21 cellular contexts compared by ENCODE assay signal in genomic region chr5:74141053-74141452, GRCh38.
A peak's percentile ranks its signal among the peaks of the same experiment; 100 is the strongest.
DNase-seq lines count a peak whose midpoint lies in the region; ATAC-seq and TF ChIP-seq lines count a peak whose summit lies in the region.
"Had no signal": no experiment of that assay in that cellular context is flagged by ENCODE, and none has a peak within 500 bp of the region (broad histone marks: within the 10 kb centered on the region; RNA-seq: fewer than 3 reads in every experiment).

No MANE protein-coding gene starts in this region.

- H3K27me3 ChIP-seq in RWPE2 (ENCODE audit: insufficient read depth, poor library complexity, severe bottlenecking) (no peaks in the 10 kb centered on the region), upper lobe of right lung (no peaks in the 10 kb centered on the region)
- H3K27me3 ChIP-seq: ascending aorta, esophagus muscularis mucosa, hepatocyte, sigmoid colon, testis had no signal

- intact Hi-C loops in upper lobe of right lung (cut with DNase I), result no loop called here

- no peaks in the 10 kb centered on the region for H3K36me3 ChIP-seq in RWPE2 (ENCODE audit: low read depth)
- no peaks in the 10 kb centered on the region for H3K36me3 ChIP-seq in upper lobe of right lung
- H3K36me3 ChIP-seq: ascending aorta, esophagus muscularis mucosa, sigmoid colon, WERI-Rb-1 had no signal

- H3K4me1 ChIP-seq in RWPE2 (ENCODE audit: insufficient read depth, poor library complexity, severe bottlenecking), result no peaks in the 10 kb centered on the region
- H3K4me1 ChIP-seq in upper lobe of right lung, result no peaks in the 10 kb centered on the region
- H3K4me1 ChIP-seq: ascending aorta, testis had no signal

- H3K4me3 ChIP-seq in RWPE2 (ENCODE audit: severe bottlenecking), result no peak overlapping the region
- H3K4me3 ChIP-seq in upper lobe of right lung, result no peak overlapping the region
- H3K4me3 ChIP-seq: ascending aorta, esophagus muscularis mucosa, hepatocyte, K562, sigmoid colon, testis had no signal

- ATAC-seq in RWPE2 (ENCODE audit: low read depth), result peak; percentile 64
- ATAC-seq in upper lobe of right lung, result no peak
- ATAC-seq: K562 had no signal

- H3K9me3 ChIP-seq in RWPE2 (ENCODE audit: severe bottlenecking), result no peaks in the 10 kb centered on the region
- H3K9me3 ChIP-seq in upper lobe of right lung, result no peaks in the 10 kb centered on the region
- H3K9me3 ChIP-seq: ascending aorta, esophagus muscularis mucosa, sigmoid colon, testis had no signal

- TF ChIP-seq CTCF in RWPE2 (IDR thresholded peaks at IDR 0.05; ENCODE audit: poor library complexity, severe bottlenecking) (no peak), upper lobe of right lung (IDR thresholded peaks at IDR 0.05) (no peak)

- H3K27ac ChIP-seq in RWPE2 (ENCODE audit: poor library complexity, severe bottlenecking) (no peak overlapping the region), upper lobe of right lung (no peak overlapping the region)
- H3K27ac ChIP-seq: ascending aorta, esophagus muscularis mucosa, hepatocyte, sigmoid colon, testis, WERI-Rb-1 had no signal

- DNase-seq in GM04503 (ENCODE audit: low read depth), result peak; percentile 33
- DNase-seq in RWPE2 (ENCODE audit: low spot score), result no peak
- peak; percentile 38 for DNase-seq in fibroblast of peridontal ligament (ENCODE audit: extremely low read depth)
- DNase-seq in stromal cell of bone marrow (ENCODE audit: low read depth), result peak; percentile 18
- no peak for DNase-seq in NCI-H1092 treated with DMSO at 0.1 percent for 48 hours (lab: John Stamatoyannopoulos, UW)
- DNase-seq in T1000 (lab: John Stamatoyannopoulos, UW), result no peak
- no peak for DNase-seq in upper lobe of right lung
- DNase-seq: activated effector memory CD4-positive, alpha-beta T cell treated with anti-CD3 and anti-CD28 coated beads, Interleukin-2, amount 50 U/mL, for 16 hours; CD4-positive, CD25-positive, alpha-beta regulatory T cell; DND-41; midbrain; NCI-H82; RPMI8226; sigmoid colon; stimulated activated CD8-positive, alpha-beta memory T cell treated with anti-CD3 and anti-CD28 coated beads, Interleukin-4, amount 100 ng/mL, for 48 hours; testis; WERI-Rb-1 had no signal

Comparison
In these comparisons a context has a peak if more than half of its experiments do, and no peak if none do; other contexts are left out.
1. DNase-seq: peak in GM04503 (single experiment), fibroblast of peridontal ligament (single experiment) and stromal cell of bone marrow (single experiment); none in RWPE2 (single experiment), NCI-H1092 treated with DMSO at 0.1 percent for 48 hours (single experiment), T1000 (single experiment) and upper lobe of right lung (single experiment).